Comparison of ENCODE assay signal across 21 cellular contexts in genomic region chr1:202016717-202017384, GRCh38. TPM values are rescaled to one million over a fixed set of nuclear protein-coding genes. Genes with fewer than 3 reads are reported as not detected.
DNase-seq lines count a peak whose midpoint lies in the region; ATAC-seq and TF ChIP-seq lines count a peak whose summit lies in the region.
"Had no signal": no experiment of that assay in that cellular context is flagged by ENCODE, and none has a peak within 500 bp of the region (broad histone marks: within the 10 kb centered on the region; RNA-seq: fewer than 3 reads in every experiment).

No MANE protein-coding gene starts in this region.

- no peaks in the 10 kb centered on the region for H3K79me2 ChIP-seq in SK-N-SH (ENCODE audit: insufficient read depth)

- H3K4me1 ChIP-seq in SK-N-SH (ENCODE audit: control insufficient read depth in 1 of 2, insufficient read depth in 2 of 2, low read depth in 1 of 2, low read length in 1 of 2): no peaks in the 10 kb centered on the region; a peak in 1 of 4 replicates
- no peaks in the 10 kb centered on the region for H3K4me1 ChIP-seq in colonic mucosa
- H3K4me1 ChIP-seq in muscle layer of duodenum (ENCODE audit: control insufficient read depth in 1 of 2, insufficient read depth in 2 of 2, low read length in 2 of 2): no peaks in the 10 kb centered on the region
- peaks cover 0 to 25% (median 9%) of the 10 kb centered on the region in 4 donors for H3K4me1 ChIP-seq in upper lobe of left lung
- H3K4me1 ChIP-seq: ascending aorta had no signal

- no peaks in the 10 kb centered on the region for H3F3A ChIP-seq in SK-N-SH (replicated peaks; ENCODE audit: insufficient read depth)

- no peaks in the 10 kb centered on the region for H3K36me3 ChIP-seq in SK-N-SH (replicated peaks in 1 of 2; ENCODE audit: control insufficient read depth in 1 of 2, insufficient read depth in 2 of 2, low read length in 1 of 2)
- H3K36me3 ChIP-seq in colonic mucosa: peaks cover 9% of the 10 kb centered on the region
- H3K36me3 ChIP-seq in muscle layer of duodenum (ENCODE audit: control insufficient read depth in 1 of 2, insufficient read depth in 2 of 2, low read length in 2 of 2): peaks cover 0 to 16% of the 10 kb centered on the region in 2 donors
- H3K36me3 ChIP-seq in upper lobe of left lung: peaks cover 6 to 24% (median 15%) of the 10 kb centered on the region in 4 donors
- H3K36me3 ChIP-seq: ascending aorta, BE2C had no signal

- H3K4me3 ChIP-seq in SK-N-SH (ENCODE audit: low read depth in 2 of 2, low read length in 1 of 2) (no peak overlapping the region), colonic mucosa (no peak overlapping the region), muscle layer of duodenum (ENCODE audit: low read depth in 1 of 2, low read length in 2 of 2) (no peak overlapping the region), upper lobe of left lung (no peak overlapping the region)
- H3K4me3 ChIP-seq: ascending aorta, GM23248 had no signal

- TF ChIP-seq POLR2A in upper lobe of left lung (IDR thresholded peaks at IDR 0.05): no peak

- no peaks in the 10 kb centered on the region for H3K27me3 ChIP-seq in SK-N-SH (ENCODE audit: insufficient read depth)
- no peaks in the 10 kb centered on the region for H3K27me3 ChIP-seq in colonic mucosa
- no peaks in the 10 kb centered on the region for H3K27me3 ChIP-seq in muscle layer of duodenum (ENCODE audit: low read depth, low read length)
- H3K27me3 ChIP-seq in upper lobe of left lung: no peaks in the 10 kb centered on the region
- H3K27me3 ChIP-seq: ascending aorta, BE2C had no signal

- intact Hi-C loops in colonic mucosa (cut with DNase I): no loop called here

- H3K9ac ChIP-seq in SK-N-SH (no peak overlapping the region), colonic mucosa (ENCODE audit: low read depth in 2 of 2, low read length in 2 of 2) (peak overlapping the region; percentile 57 to 98)
- H3K9ac ChIP-seq: GM23248 had no signal

- H3K9me3 ChIP-seq in SK-N-SH: no peaks in the 10 kb centered on the region
- no peaks in the 10 kb centered on the region for H3K9me3 ChIP-seq in colonic mucosa
- H3K9me3 ChIP-seq in muscle layer of duodenum (ENCODE audit: control insufficient read depth in 1 of 2, low read length in 2 of 2): no peaks in the 10 kb centered on the region
- no peaks in the 10 kb centered on the region for H3K9me3 ChIP-seq in upper lobe of left lung
- H3K9me3 ChIP-seq: ascending aorta, BE2C had no signal

- 88% methylated on average over 6 of the region's 6 CpGs for WGBS in SK-N-SH (ENCODE audit: low lambda C conversion rate)
- WGBS in upper lobe of left lung, 2 donors: 82 to 93% methylated on average over 6 of the region's 6 CpGs

- no peaks in the 10 kb centered on the region for H3K9me2 ChIP-seq in SK-N-SH

- no peaks in the 10 kb centered on the region for H4K20me1 ChIP-seq in SK-N-SH (ENCODE audit: insufficient read depth)

- TF ChIP-seq CTCF in SK-N-SH (IDR thresholded peaks at IDR 0.05) (no peak), colonic mucosa (IDR thresholded peaks at IDR 0.05) (no peak), upper lobe of left lung (IDR thresholded peaks at IDR 0.05) (no peak)

- POLR2A ChIA-PET in SK-N-SH (lab: Yijun Ruan, JAX): interaction anchor here (0.6 kb wide), 1 partner anchor 1025 kb away, joined by 3 read pairs; no protein-coding TSS in a partner anchor

- no peak overlapping the region for H3K27ac ChIP-seq in SK-N-SH (ENCODE audit: low read depth in 2 of 2, low read length in 1 of 2)
- peak overlapping the region; percentile 93 for H3K27ac ChIP-seq in colonic mucosa
- peak overlapping the region; percentile 97 for H3K27ac ChIP-seq in muscle layer of duodenum (ENCODE audit: low read length)
- H3K27ac ChIP-seq in upper lobe of left lung: peak overlapping the region; percentile 9 to 88 (median 72)
- H3K27ac ChIP-seq: ascending aorta, GM23248 had no signal

- ATAC-seq in SK-N-SH treated with all-trans-retinoic acid at 6 μM for 48 hours (peak; percentile 4; the same call in 1 of the 3 replicates), upper lobe of left lung (ENCODE audit: low FRiP score in 2 of 2) (no peak), GM21390 (IDR thresholded peaks at IDR 0.05; ENCODE audit: unreplicated experiment) (no peak)
- ATAC-seq: activated CD8-positive, alpha-beta memory T cell treated with anti-CD3 and anti-CD28 coated beads, Interleukin-2, amount 10 ng/mL, durations not matched to agents 7 days and 5 days; activated naive CD4-positive, alpha-beta T cell treated with anti-CD3 and anti-CD28 coated beads, Interleukin-2, amount 50 U/mL, for 72 hours had no signal

- CTCF ChIA-PET in SK-N-SH (lab: Yijun Ruan, JAX): interaction anchor here (1.1 to 2.7 kb wide), 5 partner anchors 11 to 118 kb away, joined by 3 to 10 read pairs (median 3); partner anchors contain the start of gene GPR37L1

- TF ChIP-seq EP300 in SK-N-SH (IDR thresholded peaks at IDR 0.05; ENCODE audit: borderline replicate concordance in 1 of 2, low read depth in 1 of 2, low read length in 1 of 2): no peak
- no peak for TF ChIP-seq EP300 in upper lobe of left lung (IDR thresholded peaks at IDR 0.05)

- H2AFZ ChIP-seq in SK-N-SH (ENCODE audit: low read depth): no peak overlapping the region
- H2AFZ ChIP-seq: GM23248 had no signal

- TF ChIP-seq RAD21 in SK-N-SH (IDR thresholded peaks at IDR 0.05; ENCODE audit: low read length): no peak

- DNase-seq in SK-N-SH (no peak), colonic mucosa (peak; percentile 44), upper lobe of left lung (no peak), RPMI8226 (no peak)
- no peak for DNase-seq in stimulated activated naive CD4-positive, alpha-beta T cell (lab: John Stamatoyannopoulos, UW)
- DNase-seq: activated CD4-positive, alpha-beta T cell treated with anti-CD3 and anti-CD28 coated beads, Interleukin-2, amount 10 ng/mL, durations not matched to agents 24 days and 14 days; activated CD8-positive, alpha-beta memory T cell treated with anti-CD3 and anti-CD28 coated beads, Interleukin-2, amount 10 ng/mL, durations not matched to agents 7 days and 5 days; BE2C; GM23248; MM.1S; NCI-H146; nucleus accumbens; right cardiac atrium; SHP77 treated with DMSO at 0.1 percent for 48 hours; T-helper 1 cell had no signal

- no peak overlapping the region for H3K4me2 ChIP-seq in SK-N-SH

TF ChIP-seq in SK-N-SH treated with all-trans-retinoic acid at 6 μM for 48 hours, 23 proteins besides CTCF, POLR2A, EP300 and RAD21 (continues in another document):
- no peak for TF ChIP-seq GLIS3 (CRISPR knock-in tag; IDR thresholded peaks at IDR 0.05)
- TF ChIP-seq ZNF565 (CRISPR knock-in tag; conservative IDR thresholded peaks at IDR 0.05; ENCODE audit: low read depth): no peak
- TF ChIP-seq CSDC2 (CRISPR knock-in tag; IDR thresholded peaks at IDR 0.05): no peak
- no peak for TF ChIP-seq POU6F1 (CRISPR knock-in tag; IDR thresholded peaks at IDR 0.05; ENCODE audit: borderline replicate concordance, low read depth)

TF ChIP-seq in SK-N-SH, 30 proteins besides CTCF, POLR2A, EP300 and RAD21:
- no peak for TF ChIP-seq MXI1 (IDR thresholded peaks at IDR 0.05; ENCODE audit: low read depth, low read length)
- TF ChIP-seq RXRA (IDR thresholded peaks at IDR 0.05; ENCODE audit: borderline replicate concordance, low read depth): no peak
- no peak for TF ChIP-seq RFX5 (IDR thresholded peaks at IDR 0.05; ENCODE audit: low read length)
- no peak for TF ChIP-seq FOXJ3 (CRISPR knock-in tag; IDR thresholded peaks at IDR 0.05)
- no peak for TF ChIP-seq GABPA (IDR thresholded peaks at IDR 0.05; ENCODE audit: low read depth)

RNA-seq across cellular contexts. Expression of gene ELF3, which starts 6.5 kb away (rescaled TPM):
- polyA plus RNA-seq in SK-N-SH (2012; rRNA removed): 0.10 and 0.11 TPM in 2 replicates
- 0.04 and 0.05 TPM in 2 replicates for polyA plus RNA-seq in SK-N-SH (2012; cell fraction: cytosol; rRNA removed)
- polyA plus RNA-seq in SK-N-SH (2012; cell fraction: nucleus; rRNA removed): 1.3 and 1.5 TPM in 2 replicates
- total RNA-seq in colonic mucosa (1,000 to 10,000 TPM in 1 of 2 donors, 100 to 1,000 TPM in 1; 749 to 1,162 TPM), upper lobe of left lung (100 to 1,000 TPM in 4 of 6 donors, 10 to 100 TPM in 2; 82.8 to 261 (median 137) TPM)
- total RNA-seq: GM23248, myocyte had no signal
- polyA plus RNA-seq: GM23248 had no signal

RNA-seq across cellular contexts. Expression of gene RNPEP, which starts 34.4 kb away (rescaled TPM):
- 36.7 and 46.7 TPM in 2 replicates for polyA plus RNA-seq in SK-N-SH (2012; rRNA removed)
- polyA plus RNA-seq in SK-N-SH (2012; cell fraction: cytosol; rRNA removed): 45.5 and 49.7 TPM in 2 replicates
- polyA plus RNA-seq in SK-N-SH (2012; cell fraction: nucleus; rRNA removed): 84.1 and 88.4 TPM in 2 replicates
- total RNA-seq in colonic mucosa: 100 to 1,000 TPM; 142 to 147 TPM
- total RNA-seq in upper lobe of left lung: 100 to 1,000 TPM in 2 of 6 donors, 10 to 100 TPM in 4; 67.7 to 116 (median 76.5) TPM

Comparison
In these comparisons a context has a peak if more than half of its experiments do, and no peak if none do; other contexts are left out.
1. H3K27ac ChIP-seq: peak in colonic mucosa (single experiment), muscle layer of duodenum (single experiment) and upper lobe of left lung (4 of 4); none in SK-N-SH (0 of 2).